In the genomic region with DNA sequence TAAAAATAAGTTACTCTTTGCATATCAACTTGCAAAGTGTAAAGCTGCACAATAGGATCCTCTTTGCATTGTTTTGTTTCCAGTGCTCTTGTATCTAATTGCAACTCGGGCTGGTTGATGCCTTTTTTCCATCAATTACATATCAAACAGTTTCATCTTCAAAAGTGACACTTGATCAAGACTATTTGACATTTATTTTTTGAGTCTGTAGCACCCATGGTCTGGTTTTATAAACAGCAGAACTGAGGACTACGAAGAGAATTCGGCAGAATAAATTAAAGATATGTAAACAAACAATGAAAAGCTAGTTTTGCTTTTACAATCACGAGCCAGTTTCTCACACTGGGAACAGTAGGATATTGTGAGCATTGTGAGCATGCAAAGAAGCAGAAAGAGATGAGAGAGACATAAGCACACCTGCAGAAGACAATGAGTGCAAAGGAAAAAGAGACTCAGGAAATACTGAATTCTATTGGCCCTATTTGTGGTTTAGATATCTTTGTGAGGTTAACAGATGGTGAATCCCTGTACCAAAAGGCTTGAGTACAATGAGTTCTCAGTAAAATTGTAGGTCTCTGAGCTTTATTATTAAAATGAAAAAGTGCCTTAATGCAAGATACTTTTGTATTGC, we compare ENCODE assay signal across 11 cellular contexts. TPM values are rescaled to one million over a fixed set of nuclear protein-coding genes. Genes with fewer than 3 reads are reported as not detected.
DNase-seq lines count a peak whose midpoint lies in the region; ATAC-seq, FAIRE-seq and TF ChIP-seq lines count a peak whose summit lies in the region.
"Had no signal": no experiment of that assay in that cellular context is flagged by ENCODE, and none has a peak within 500 bp of the region (broad histone marks: within the 10 kb centered on the region; RNA-seq: fewer than 3 reads in every experiment).

No MANE protein-coding gene starts in this region.

- no peak overlapping the region for H3K27ac ChIP-seq in ACC112 (ENCODE audit: low read depth, low read length)
- H3K27ac ChIP-seq: cardiac muscle cell, ovary, WERI-Rb-1 had no signal

- no peak overlapping the region for H2AFZ ChIP-seq in ACC112 (ENCODE audit: low read length, unreplicated experiment)

- peak; percentile 57 for FAIRE-seq in GM12892 (lab: Jason Lieb, UNC)
- peak; percentile 26 for FAIRE-seq in endometrium (lab: Jason Lieb, UNC)

- no peak for ATAC-seq in HG02678 (IDR thresholded peaks at IDR 0.05; ENCODE audit: unreplicated experiment)
- ATAC-seq in GM18517 (IDR thresholded peaks at IDR 0.05; ENCODE audit: unreplicated experiment): no peak

- no peak for TF ChIP-seq POLR2A in GM12892 (IDR thresholded peaks at IDR 0.05; ENCODE audit: low read depth, low read length)

- H3K79me2 ChIP-seq in ACC112 (ENCODE audit: control insufficient read depth, insufficient read depth, low read length, unreplicated experiment): no peaks in the 10 kb centered on the region

- no peaks in the 10 kb centered on the region for H3K27me3 ChIP-seq in ACC112 (ENCODE audit: insufficient read depth, low read length)
- H3K27me3 ChIP-seq: cardiac muscle cell, ovary had no signal

- no peak for DNase-seq in GM12892 (ENCODE audit: insufficient read length)
- peak; percentile 13 for DNase-seq in NCI-H748 treated with DMSO at 0.1 percent for 48 hours (lab: John Stamatoyannopoulos, UW)
- no peak for DNase-seq in HuH-7 (ENCODE audit: low spot score)
- DNase-seq in T1000 (lab: John Stamatoyannopoulos, UW): no peak
- DNase-seq: ovary, WERI-Rb-1 had no signal

- no peaks in the 10 kb centered on the region for H3K4me1 ChIP-seq in ACC112 (ENCODE audit: control insufficient read depth, insufficient read depth, low read length, unreplicated experiment)

- H3K4me3 ChIP-seq in ACC112 (ENCODE audit: low read depth, low read length): peak overlapping the region; percentile 52; the same call in 1 of the 2 replicates
- H3K4me3 ChIP-seq: cardiac muscle cell, ovary had no signal

- peaks cover 13% of the 10 kb centered on the region for H3K36me3 ChIP-seq in ACC112 (ENCODE audit: insufficient read depth, low read length)
- H3K36me3 ChIP-seq: cardiac muscle cell, ovary, WERI-Rb-1 had no signal

RNA-seq across cellular contexts. Expression of a gene that starts 45.4 kb away (rescaled TPM):
- polyA plus RNA-seq in GM12892 (2012; ENCODE audit: missing spikeins): 4,635 TPM
